Comparison of ENCODE assay signal across 11 cellular contexts in the genomic region with DNA sequence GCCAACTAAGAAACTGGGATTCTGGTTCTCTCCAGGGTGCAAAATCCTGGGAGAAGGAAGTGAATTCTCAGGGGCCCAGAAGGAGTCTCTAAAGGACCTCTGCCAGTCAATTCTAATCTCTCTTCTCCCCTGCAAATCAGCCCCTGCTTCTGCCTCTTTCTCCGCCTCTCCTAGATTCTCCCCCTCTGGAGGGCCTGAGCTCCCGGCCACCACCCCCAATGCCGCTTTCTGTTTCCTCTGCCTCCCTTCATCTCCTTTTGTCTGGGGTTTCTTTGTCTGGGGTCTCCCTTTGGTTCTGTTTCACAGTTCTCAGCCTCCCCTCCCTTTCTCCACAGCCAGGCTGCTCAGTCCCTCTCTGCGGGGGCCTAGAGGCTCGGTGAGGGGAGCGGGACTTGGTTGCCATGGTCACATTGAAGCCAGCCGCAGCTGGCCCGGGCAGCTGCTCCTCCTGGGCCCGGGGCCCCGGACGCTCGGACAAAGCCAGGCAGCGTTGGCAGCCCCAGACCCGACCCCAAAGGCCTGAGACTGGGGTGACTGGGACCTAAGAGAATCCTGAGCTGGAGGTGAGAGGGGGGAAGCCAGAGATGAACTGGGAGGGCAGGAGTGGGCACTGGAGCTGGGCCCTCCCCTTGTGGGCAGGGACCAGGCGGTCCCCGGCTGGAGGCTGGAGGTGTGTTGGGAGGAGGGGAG. TPM values are rescaled to one million over a fixed set of nuclear protein-coding genes. Genes with fewer than 3 reads are reported as not detected.
DNase-seq lines count a peak whose midpoint lies in the region; ATAC-seq, FAIRE-seq and TF ChIP-seq lines count a peak whose summit lies in the region.
"Had no signal": no experiment of that assay in that cellular context is flagged by ENCODE, and none has a peak within 500 bp of the region (broad histone marks: within the 10 kb centered on the region; RNA-seq: fewer than 3 reads in every experiment).

No MANE protein-coding gene starts in this region.

- H3K4me3 ChIP-seq in HepG2 (replicated peaks in 1 of 3; ENCODE audit: insufficient read depth in 1 of 3, low read depth in 2 of 3, low read length in 3 of 3) = peak overlapping the region in 1 of 3 experiments; percentile 31; a peak in 1 of 6 replicates
- H3K4me3 ChIP-seq in right lobe of liver = no peak overlapping the region
- H3K4me3 ChIP-seq in Karpas-422 (ENCODE audit: low read length) = no peak overlapping the region

- DNase-seq in HepG2 (ENCODE audit: low spot score) (no peak), right lobe of liver (no peak), caudate nucleus (lab: John Stamatoyannopoulos, UW) (peak in 49 of 61 donors; percentile 13 to 65 (median 40)), naive B cell (no peak), HEK293T (ENCODE audit: extremely low spot score) (no peak), Karpas-422 (no peak)
- DNase-seq in central memory CD4-positive, alpha-beta T cell = no peak
- DNase-seq: amniotic stem cell had no signal

- no peak for TF ChIP-seq CTCF in HepG2 (CRISPR knock-in tag; IDR thresholded peaks at IDR 0.05)
- TF ChIP-seq CTCF in right lobe of liver (IDR thresholded peaks at IDR 0.05) = no peak

- H3K4me1 ChIP-seq in HepG2 (ENCODE audit: insufficient read depth, low read length) = peaks cover 69% of the 10 kb centered on the region
- peaks cover 0 to 3% (median 0%) of the 10 kb centered on the region in 4 donors for H3K4me1 ChIP-seq in right lobe of liver
- H3K4me1 ChIP-seq in Karpas-422 (ENCODE audit: low read length) = peaks cover 30% of the 10 kb centered on the region

- peak overlapping the region in 4 of 8 donors; percentile 38 to 66 (median 52) for H3K4me3 Mint-ChIP-seq in naive B cell

- CTCF ChIA-PET in HepG2 (lab: Yijun Ruan, JAX; ENCODE audit: low intra/inter-chr PET ratio, low total read pairs) (no interaction called here), HEK293T (lab: Yijun Ruan, JAX) (interaction anchor here (0.7 kb wide), 1 partner anchor 72 kb away, joined by 3 read pairs; no protein-coding TSS in a partner anchor)

- H3K36me3 ChIP-seq in HepG2 (replicated peaks in 1 of 2; ENCODE audit: control insufficient read depth in 1 of 2, insufficient read depth in 2 of 2, low read length in 2 of 2) (no peaks in the 10 kb centered on the region), right lobe of liver (no peaks in the 10 kb centered on the region), Karpas-422 (ENCODE audit: insufficient read depth, low read length) (no peaks in the 10 kb centered on the region)

- H3K4me2 ChIP-seq in HepG2 (ENCODE audit: low read depth, low read length) (peak overlapping the region; percentile 43; the same call in 1 of the 2 replicates), Karpas-422 (ENCODE audit: low read depth, low read length, poor library complexity, severe bottlenecking) (no peak overlapping the region)

- no peaks in the 10 kb centered on the region for H3K9me2 ChIP-seq in Karpas-422 (replicated peaks; ENCODE audit: insufficient read depth, low read length)

- POLR2A ChIA-PET in HepG2 (lab: Yijun Ruan, JAX) = interaction anchor here (5.9 kb wide), 1 partner anchor 25 kb away, joined by 45 read pairs; a partner anchor contains a TSS
- POLR2A ChIA-PET in HEK293T (lab: Yijun Ruan, JAX) = no interaction called here

- H3K9ac ChIP-seq in HepG2 (ENCODE audit: insufficient read depth, low read depth, low read length) (no peak overlapping the region), Karpas-422 (ENCODE audit: low read length) (no peak overlapping the region)

- H3K79me2 ChIP-seq in HepG2 (ENCODE audit: insufficient read depth, low read length) = peaks cover 7% of the 10 kb centered on the region
- H3K79me2 ChIP-seq in Karpas-422 (ENCODE audit: low read length) = no peaks in the 10 kb centered on the region

- H4K20me1 ChIP-seq in HepG2 (ENCODE audit: insufficient read depth, low read length) = no peaks in the 10 kb centered on the region; the same call in 1 of the 2 replicates
- H4K20me1 ChIP-seq in Karpas-422 (ENCODE audit: insufficient read depth, low read depth, low read length) = no peaks in the 10 kb centered on the region

- intact Hi-C loops in HepG2 (cut with micrococcal nuclease; ENCODE audit: unreplicated experiment) = no loop called here
- intact Hi-C loops in right lobe of liver (cut with DNase I) = loop anchor here in 1 of 2 donors (10.0 kb wide), 1 partner anchor 56 kb away; no protein-coding TSS in a partner anchor

- H3K27ac ChIP-seq in HepG2 (ENCODE audit: extremely low read length, insufficient read depth, low read length) (no peak overlapping the region), right lobe of liver (no peak overlapping the region), caudate nucleus (ENCODE audit: low read depth, low read length) (peak overlapping the region; percentile 85), Karpas-422 (ENCODE audit: low read length) (no peak overlapping the region)

- H3K27me3 ChIP-seq in HepG2 (ENCODE audit: control insufficient read depth in 1 of 2, insufficient read depth in 2 of 2, low read length in 2 of 2) (peaks cover 6 to 34% of the 10 kb centered on the region in 2 experiments), right lobe of liver (no peaks in the 10 kb centered on the region), Karpas-422 (ENCODE audit: low read length) (no peaks in the 10 kb centered on the region)

- no peak for ATAC-seq in HepG2
- ATAC-seq in right lobe of liver = no peak
- no peak for ATAC-seq in naive B cell (ENCODE audit: low read depth in 2 of 2)
- ATAC-seq in HG02973 (IDR thresholded peaks at IDR 0.05; ENCODE audit: unreplicated experiment) = no peak

- no peaks in the 10 kb centered on the region for H3K9me3 Mint-ChIP-seq in naive B cell

- H3K9me3 ChIP-seq in HepG2 (ENCODE audit: low read length) = no peaks in the 10 kb centered on the region
- H3K9me3 ChIP-seq in right lobe of liver = no peaks in the 10 kb centered on the region
- no peaks in the 10 kb centered on the region for H3K9me3 ChIP-seq in Karpas-422 (ENCODE audit: low read length)

- no peaks in the 10 kb centered on the region for H3K36me3 Mint-ChIP-seq in naive B cell

- TF ChIP-seq POLR2A in HepG2 (IDR thresholded peaks at IDR 0.05; ENCODE audit: insufficient read depth in 1 of 2, low read depth in 2 of 2, low read length in 2 of 2) (no peak), right lobe of liver (IDR thresholded peaks at IDR 0.05) (no peak)

- TF ChIP-seq RAD21 in HepG2 (CRISPR knock-in tag; IDR thresholded peaks at IDR 0.05) = no peak

- H3K27ac Mint-ChIP-seq in naive B cell = peak overlapping the region; percentile 62 to 96 (median 84)

- WGBS in HepG2 (ENCODE audit: low lambda C conversion rate) = 39% methylated on average over 16 of the region's 16 CpGs
- WGBS in right lobe of liver (ENCODE audit: insufficient coverage, low coverage, low lambda C conversion rate, missing lambda C conversion rate) = 88% methylated on average over 13 of the region's 16 CpGs

- no TSS peak for BruUV-seq in HepG2 (replicated peaks; lab: Mats Ljungman, UMichigan)

- H3K27me3 Mint-ChIP-seq in naive B cell = no peaks in the 10 kb centered on the region

- peaks cover 61 to 74% (median 72%) of the 10 kb centered on the region in 3 donors for H3K4me1 Mint-ChIP-seq in naive B cell

- TF ChIP-seq EP300 in HepG2 (IDR thresholded peaks at IDR 0.05; ENCODE audit: low read depth in 2 of 2, low read length in 2 of 2) (no peak), HepG2 (CRISPR knock-in tag; IDR thresholded peaks at IDR 0.05; ENCODE audit: borderline replicate concordance) (no peak)

- in situ Hi-C loops in HepG2 (cut with HindIII; ENCODE audit: extremely low pct_ligation_motif_present, low pct_unique_long_range_greater_than_20kb) = no loop called here

- FAIRE-seq in HepG2 (lab: Jason Lieb, UNC) = no peak

- H2AFZ ChIP-seq in HepG2 (ENCODE audit: low read length) (no peak overlapping the region), Karpas-422 (ENCODE audit: low read length) (no peak overlapping the region)

RNA-seq across cellular contexts. Expression of a gene that starts 3.6 kb away (rescaled TPM):
- total RNA-seq in HepG2 (2016; rRNA removed; fragmentation: Illumina TruSeq; extraction: Trizol) = 7.0 and 16.7 TPM in 2 replicates
- 5.8 and 8.2 TPM in 2 replicates for total RNA-seq in HepG2 (2016; cell fraction: cytosol; rRNA removed; fragmentation: Illumina TruSeq; extraction: Trizol; ENCODE audit: low read depth)
- total RNA-seq in HepG2 (2016; cell fraction: insoluble cytoplasmic fraction; rRNA removed; fragmentation: Illumina TruSeq; extraction: Trizol) = 6.0 and 18.2 TPM in 2 replicates
- 8.1 and 9.1 TPM in 2 replicates for total RNA-seq in HepG2 (2016; cell fraction: membrane; rRNA removed; fragmentation: Illumina TruSeq; extraction: Trizol)
- 18.1 and 22.9 TPM in 2 replicates for total RNA-seq in HepG2 (2016; cell fraction: nucleus; rRNA removed; fragmentation: Illumina TruSeq; extraction: Trizol)
- polyA plus RNA-seq in HepG2 (2011; rRNA removed) = 20.2 and 25.0 TPM in 2 replicates
- polyA plus RNA-seq in HepG2 (2011; cell fraction: cytosol; rRNA removed) = 18.2 and 20.9 TPM in 2 replicates
- polyA plus RNA-seq in HepG2 (2011; cell fraction: nucleus; rRNA removed) = 49.4 and 65.3 TPM in 2 replicates
- polyA plus RNA-seq in HepG2 (2012) = 21.2 TPM in 2 replicates
- 1.3 and 1.5 TPM in 2 replicates for polyA plus RNA-seq in HepG2 (2016; cell fraction: cytosol; fragmentation: Illumina TruSeq; extraction: Trizol; ENCODE audit: low read depth)
- 6.6 and 7.2 TPM in 2 replicates for polyA plus RNA-seq in HepG2 (2016; cell fraction: insoluble cytoplasmic fraction; fragmentation: Illumina TruSeq; extraction: Trizol; ENCODE audit: low read depth)
- 3.5 and 3.7 TPM in 2 replicates for polyA plus RNA-seq in HepG2 (2016; cell fraction: membrane; fragmentation: Illumina TruSeq; extraction: Trizol; ENCODE audit: low read depth)
- 37.9 and 40.3 TPM in 2 replicates for polyA plus RNA-seq in HepG2 (2016; cell fraction: nucleus; fragmentation: Illumina TruSeq; extraction: Trizol; ENCODE audit: insufficient read depth, low read depth)
- 53.5 and 64.7 TPM in 2 replicates for polyA minus RNA-seq in HepG2 (2011; rRNA and poly(A)+ RNA removed; ENCODE audit: low replicate concordance)
- polyA minus RNA-seq in HepG2 (2011; cell fraction: cytosol; rRNA and poly(A)+ RNA removed) = 28.8 and 29.1 TPM in 2 replicates
- polyA minus RNA-seq in HepG2 (2011; cell fraction: nucleus; rRNA and poly(A)+ RNA removed) = 25.2 and 31.7 TPM in 2 replicates
- total RNA-seq in right lobe of liver = 1 to 10 TPM; 3.2 to 9.9 (median 5.0) TPM
- 1 to 10 TPM; 3.6 to 8.0 (median 4.4) TPM for polyA plus RNA-seq in naive B cell (ENCODE audit: low read depth in 6 of 6)
- 0.15 and 0.25 TPM in 2 replicates for total RNA-seq in Karpas-422 (2014; rRNA removed; shearing (Covaris generic); ENCODE audit: low replicate concordance)

RNA-seq across cellular contexts. Expression of a gene that starts 27.3 kb away (rescaled TPM):
- 15.9 and 18.0 TPM in 2 replicates for total RNA-seq in HepG2 (2016; rRNA removed; fragmentation: Illumina TruSeq; extraction: Trizol)
- 1.5 and 3.1 TPM in 2 replicates for total RNA-seq in HepG2 (2016; cell fraction: cytosol; rRNA removed; fragmentation: Illumina TruSeq; extraction: Trizol; ENCODE audit: low read depth)
- 14.1 and 17.5 TPM in 2 replicates for total RNA-seq in HepG2 (2016; cell fraction: insoluble cytoplasmic fraction; rRNA removed; fragmentation: Illumina TruSeq; extraction: Trizol)
- total RNA-seq in HepG2 (2016; cell fraction: membrane; rRNA removed; fragmentation: Illumina TruSeq; extraction: Trizol) = 4.5 and 5.7 TPM in 2 replicates
- 27.0 and 30.2 TPM in 2 replicates for total RNA-seq in HepG2 (2016; cell fraction: nucleus; rRNA removed; fragmentation: Illumina TruSeq; extraction: Trizol)
- polyA plus RNA-seq in HepG2 (2011; rRNA removed) = 49.3 and 58.3 TPM in 2 replicates
- polyA plus RNA-seq in HepG2 (2011; cell fraction: cytosol; rRNA removed) = 19.9 and 20.1 TPM in 2 replicates
- polyA plus RNA-seq in HepG2 (2011; cell fraction: nucleus; rRNA removed) = 258 and 287 TPM in 2 replicates
- polyA plus RNA-seq in HepG2 (2012) = 29.0 and 51.4 TPM in 2 replicates
- 2.6 and 3.1 TPM in 2 replicates for polyA plus RNA-seq in HepG2 (2016; cell fraction: cytosol; fragmentation: Illumina TruSeq; extraction: Trizol; ENCODE audit: low read depth)
- polyA plus RNA-seq in HepG2 (2016; cell fraction: insoluble cytoplasmic fraction; fragmentation: Illumina TruSeq; extraction: Trizol; ENCODE audit: low read depth) = 25.8 and 31.0 TPM in 2 replicates
- polyA plus RNA-seq in HepG2 (2016; cell fraction: membrane; fragmentation: Illumina TruSeq; extraction: Trizol; ENCODE audit: low read depth) = 4.9 and 6.0 TPM in 2 replicates
- 114 and 125 TPM in 2 replicates for polyA plus RNA-seq in HepG2 (2016; cell fraction: nucleus; fragmentation: Illumina TruSeq; extraction: Trizol; ENCODE audit: insufficient read depth, low read depth)
- 25.0 and 30.0 TPM in 2 replicates for polyA minus RNA-seq in HepG2 (2011; rRNA and poly(A)+ RNA removed; ENCODE audit: low replicate concordance)
- 4.9 and 8.5 TPM in 2 replicates for polyA minus RNA-seq in HepG2 (2011; cell fraction: cytosol; rRNA and poly(A)+ RNA removed)
- 61.3 and 64.4 TPM in 2 replicates for polyA minus RNA-seq in HepG2 (2011; cell fraction: nucleus; rRNA and poly(A)+ RNA removed)
- 10 to 100 TPM in 4 of 6 experiments, 1 to 10 TPM in 2; 3.6 to 21.1 (median 17.3) TPM for total RNA-seq in right lobe of liver
- 10 to 100 TPM in 3 of 6 donors, 1 to 10 TPM in 3; 7.6 to 11.5 (median 9.6) TPM for polyA plus RNA-seq in naive B cell (ENCODE audit: low read depth in 6 of 6)
- 21.8 and 23.4 TPM in 2 replicates for total RNA-seq in Karpas-422 (2014; rRNA removed; shearing (Covaris generic); ENCODE audit: low replicate concordance)

RNA-seq across cellular contexts. Expression of a gene that starts 33.3 kb away (rescaled TPM):
- 45.9 and 71.8 TPM in 2 replicates for total RNA-seq in HepG2 (2016; rRNA removed; fragmentation: Illumina TruSeq; extraction: Trizol)
- 12.3 and 14.4 TPM in 2 replicates for total RNA-seq in HepG2 (2016; cell fraction: cytosol; rRNA removed; fragmentation: Illumina TruSeq; extraction: Trizol; ENCODE audit: low read depth)
- 38.9 and 75.5 TPM in 2 replicates for total RNA-seq in HepG2 (2016; cell fraction: insoluble cytoplasmic fraction; rRNA removed; fragmentation: Illumina TruSeq; extraction: Trizol)
- 27.5 and 28.2 TPM in 2 replicates for total RNA-seq in HepG2 (2016; cell fraction: membrane; rRNA removed; fragmentation: Illumina TruSeq; extraction: Trizol)
- 63.3 and 78.0 TPM in 2 replicates for total RNA-seq in HepG2 (2016; cell fraction: nucleus; rRNA removed; fragmentation: Illumina TruSeq; extraction: Trizol)
- 61.8 and 68.8 TPM in 2 replicates for polyA plus RNA-seq in HepG2 (2011; rRNA removed)
- polyA plus RNA-seq in HepG2 (2011; cell fraction: cytosol; rRNA removed) = 21.9 and 29.1 TPM in 2 replicates
- 392 and 449 TPM in 2 replicates for polyA plus RNA-seq in HepG2 (2011; cell fraction: nucleus; rRNA removed)
- 45.5 and 49.9 TPM in 2 replicates for polyA plus RNA-seq in HepG2 (2012)
- polyA plus RNA-seq in HepG2 (2016; cell fraction: cytosol; fragmentation: Illumina TruSeq; extraction: Trizol; ENCODE audit: low read depth) = 9.2 and 9.4 TPM in 2 replicates
- polyA plus RNA-seq in HepG2 (2016; cell fraction: insoluble cytoplasmic fraction; fragmentation: Illumina TruSeq; extraction: Trizol; ENCODE audit: low read depth) = 31.3 and 38.2 TPM in 2 replicates
- 17.7 and 19.1 TPM in 2 replicates for polyA plus RNA-seq in HepG2 (2016; cell fraction: membrane; fragmentation: Illumina TruSeq; extraction: Trizol; ENCODE audit: low read depth)
- polyA plus RNA-seq in HepG2 (2016; cell fraction: nucleus; fragmentation: Illumina TruSeq; extraction: Trizol; ENCODE audit: insufficient read depth, low read depth) = 189 and 203 TPM in 2 replicates
- polyA minus RNA-seq in HepG2 (2011; rRNA and poly(A)+ RNA removed; ENCODE audit: low replicate concordance) = 37.3 and 128 TPM in 2 replicates
- 32.2 and 37.4 TPM in 2 replicates for polyA minus RNA-seq in HepG2 (2011; cell fraction: cytosol; rRNA and poly(A)+ RNA removed)
- 56.0 and 56.3 TPM in 2 replicates for polyA minus RNA-seq in HepG2 (2011; cell fraction: nucleus; rRNA and poly(A)+ RNA removed)
- total RNA-seq in right lobe of liver = 10 to 100 TPM; 21.5 to 36.1 (median 25.9) TPM
- polyA plus RNA-seq in naive B cell (ENCODE audit: low read depth in 6 of 6) = 10 to 100 TPM in 5 of 6 donors, 1 to 10 TPM in 1; 1.2 to 28.4 (median 19.4) TPM
- total RNA-seq in Karpas-422 (2014; rRNA removed; shearing (Covaris generic); ENCODE audit: low replicate concordance) = 42.3 and 50.2 TPM in 2 replicates

RNA-seq across cellular contexts. Expression of a gene that starts 51.3 kb away (rescaled TPM):
- not detected in 2 replicates for total RNA-seq in HepG2 (2016; rRNA removed; fragmentation: Illumina TruSeq; extraction: Trizol)
- total RNA-seq in HepG2 (2016; cell fraction: cytosol; rRNA removed; fragmentation: Illumina TruSeq; extraction: Trizol; ENCODE audit: low read depth) = not detected in 2 replicates
- not detected in 2 replicates for total RNA-seq in HepG2 (2016; cell fraction: insoluble cytoplasmic fraction; rRNA removed; fragmentation: Illumina TruSeq; extraction: Trizol)
- not detected in 2 replicates for total RNA-seq in HepG2 (2016; cell fraction: membrane; rRNA removed; fragmentation: Illumina TruSeq; extraction: Trizol)
- not detected in 2 replicates for total RNA-seq in HepG2 (2016; cell fraction: nucleus; rRNA removed; fragmentation: Illumina TruSeq; extraction: Trizol)
- not detected in 2 replicates for polyA plus RNA-seq in HepG2 (2011; rRNA removed)
- not detected in 2 replicates for polyA plus RNA-seq in HepG2 (2011; cell fraction: cytosol; rRNA removed)
- polyA plus RNA-seq in HepG2 (2011; cell fraction: nucleus; rRNA removed) = not detected in 2 replicates
- polyA plus RNA-seq in HepG2 (2012) = not detected in 2 replicates
- not detected in 2 replicates for polyA plus RNA-seq in HepG2 (2016; cell fraction: cytosol; fragmentation: Illumina TruSeq; extraction: Trizol; ENCODE audit: low read depth)
- polyA plus RNA-seq in HepG2 (2016; cell fraction: insoluble cytoplasmic fraction; fragmentation: Illumina TruSeq; extraction: Trizol; ENCODE audit: low read depth) = not detected in 2 replicates
- not detected in 2 replicates for polyA plus RNA-seq in HepG2 (2016; cell fraction: membrane; fragmentation: Illumina TruSeq; extraction: Trizol; ENCODE audit: low read depth)
- polyA plus RNA-seq in HepG2 (2016; cell fraction: nucleus; fragmentation: Illumina TruSeq; extraction: Trizol; ENCODE audit: insufficient read depth, low read depth) = not detected in 2 replicates
- polyA minus RNA-seq in HepG2 (2011; rRNA and poly(A)+ RNA removed; ENCODE audit: low replicate concordance) = not detected in 2 replicates
- polyA minus RNA-seq in HepG2 (2011; cell fraction: cytosol; rRNA and poly(A)+ RNA removed) = not detected in 2 replicates
- polyA minus RNA-seq in HepG2 (2011; cell fraction: nucleus; rRNA and poly(A)+ RNA removed) = not detected in 2 replicates
- total RNA-seq in right lobe of liver = not detected
- polyA plus RNA-seq in naive B cell (ENCODE audit: low read depth in 6 of 6) = under 1 TPM in 1 of 6 donors, not detected in 5; 0.38 TPM
- total RNA-seq in Karpas-422 (2014; rRNA removed; shearing (Covaris generic); ENCODE audit: low replicate concordance) = not detected in 2 replicates
- total RNA-seq: fibroblast of lung, MCF 10A had no signal
- polyA plus RNA-seq: fibroblast of lung had no signal

Comparison
In these comparisons a context has a peak if more than half of its experiments do, and no peak if none do; other contexts are left out.
1. DNase-seq: peak in caudate nucleus (49 of 61); none in HepG2 (single experiment), right lobe of liver (0 of 3), naive B cell (single experiment), central memory CD4-positive, alpha-beta T cell (single experiment), HEK293T (single experiment) and Karpas-422 (single experiment).